ENCODE assay signal across 26 cellular contexts in the genomic region with DNA sequence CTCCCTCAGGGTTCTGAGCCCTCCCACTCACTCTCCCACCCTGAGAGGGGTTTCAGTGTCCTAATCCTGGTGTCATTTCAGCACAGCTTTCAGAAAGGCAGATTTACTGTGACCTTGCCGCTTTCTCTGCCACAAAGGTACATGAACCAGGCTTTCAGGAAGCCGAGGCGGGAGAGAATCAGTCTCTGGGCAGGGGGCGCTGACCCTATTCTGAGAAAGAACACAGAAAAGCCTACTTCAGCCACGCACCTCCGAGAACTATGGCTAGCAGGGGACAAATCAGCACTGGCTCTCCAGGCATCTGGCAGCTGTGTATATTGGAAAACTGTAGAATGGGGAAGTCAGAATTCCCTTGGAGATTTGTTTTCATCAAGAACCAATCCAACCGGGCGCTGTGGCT. TPM values are rescaled to one million over a fixed set of nuclear protein-coding genes. Genes with fewer than 3 reads are reported as not detected.
DNase-seq lines count a peak whose midpoint lies in the region; ATAC-seq, FAIRE-seq and TF ChIP-seq lines count a peak whose summit lies in the region.
"Had no signal": no experiment of that assay in that cellular context is flagged by ENCODE, and none has a peak within 500 bp of the region (broad histone marks: within the 10 kb centered on the region; RNA-seq: fewer than 3 reads in every experiment).

No MANE protein-coding gene starts in this region.

- POLR2A ChIA-PET in HepG2 (lab: Yijun Ruan, JAX): interaction anchor here (1.5 to 10.2 kb wide), 3 partner anchors 39 to 60 kb away, joined by 3 to 312 read pairs (median 102); a partner anchor contains a TSS
- POLR2A ChIA-PET in RWPE1 (lab: Yijun Ruan, JAX; ENCODE audit: low non-redundant PET): no interaction called here

- FAIRE-seq in HepG2 (lab: Jason Lieb, UNC): no peak
- FAIRE-seq: GM12891, H1, K562 had no signal

- DNase-seq in HepG2 (ENCODE audit: low spot score): no peak
- DNase-seq in right lobe of liver: no peak
- DNase-seq in RWPE1 (ENCODE audit: low spot score): no peak
- peak; percentile 71 for DNase-seq in left kidney (ENCODE audit: low read depth, low spot score)
- no peak for DNase-seq in ecto neural progenitor cell (ENCODE audit: low spot score)
- no peak for DNase-seq in foreskin melanocyte
- DNase-seq in esophagus muscularis mucosa (ENCODE audit: extremely low spot score): no peak
- DNase-seq: 8988T; CD4-positive, alpha-beta memory T cell; COR-L47; DMS79 treated with DMSO at 0.1 percent for 48 hours; GF-D8; Kasumi-1; MV-4-11; NCI-H1105; NCI-H1436 treated with DMSO at 0.1 percent for 48 hours; NCI-H1930; NCI-H2107; NCI-H526 treated with DMSO at 0.1 percent for 48 hours; SIG-M5 had no signal

- intact Hi-C loops in HepG2 (cut with micrococcal nuclease; ENCODE audit: unreplicated experiment) (no loop called here), right lobe of liver (cut with DNase I) (no loop called here), esophagus muscularis mucosa (cut with DNase I) (loop anchor here (5.0 kb wide), 1 partner anchor 72 kb away; no protein-coding TSS in a partner anchor)

- BruUV-seq in HepG2 (replicated peaks; lab: Mats Ljungman, UMichigan): no TSS peak

- no peak for ATAC-seq in HepG2
- ATAC-seq in right lobe of liver: no peak
- ATAC-seq in HG02884 (IDR thresholded peaks at IDR 0.05; ENCODE audit: unreplicated experiment): no peak
- ATAC-seq: K562 had no signal

- H3K4me3 ChIP-seq in HepG2 (replicated peaks in 1 of 3; ENCODE audit: insufficient read depth in 1 of 3, low read depth in 2 of 3, low read length in 3 of 3): no peak overlapping the region
- no peak overlapping the region for H3K4me3 ChIP-seq in right lobe of liver
- no peak overlapping the region for H3K4me3 ChIP-seq in esophagus muscularis mucosa
- H3K4me3 ChIP-seq: BLaER1 treated with 17β-estradiol and CSF1 and Interleukin-3, amounts not matched to agents 10 nM and 100 nM; K562; SK-N-MC had no signal

- no peak overlapping the region for H2AFZ ChIP-seq in HepG2 (ENCODE audit: low read length)

- peak overlapping the region; percentile 0; the same call in 1 of the 2 replicates for H3K4me2 ChIP-seq in HepG2 (ENCODE audit: low read depth, low read length)
- H3K4me2 ChIP-seq: BLaER1 treated with 17β-estradiol and CSF1 and Interleukin-3, amounts not matched to agents 10 nM and 100 nM had no signal

- H3K36me3 ChIP-seq in HepG2 (replicated peaks in 1 of 2; ENCODE audit: control insufficient read depth in 1 of 2, insufficient read depth in 2 of 2, low read length in 2 of 2): peaks cover 2 to 5% of the 10 kb centered on the region in 2 experiments; a peak in 3 of 5 replicates
- peaks cover 0 to 1% (median 0%) of the 10 kb centered on the region in 4 donors for H3K36me3 ChIP-seq in right lobe of liver
- peaks cover 0 to 16% (median 2%) of the 10 kb centered on the region in 4 donors for H3K36me3 ChIP-seq in esophagus muscularis mucosa

- H3K27ac ChIP-seq in HepG2 (ENCODE audit: extremely low read length, insufficient read depth, low read length) (peak overlapping the region; percentile 99), right lobe of liver (no peak overlapping the region), RWPE1 (peak overlapping the region; percentile 30), esophagus muscularis mucosa (replicated peaks in 1 of 4) (no peak overlapping the region)
- H3K27ac ChIP-seq: BLaER1 treated with 17β-estradiol and CSF1 and Interleukin-3, amounts not matched to agents 10 nM and 100 nM; SK-N-MC had no signal

- TF ChIP-seq POLR2A in HepG2 (IDR thresholded peaks at IDR 0.05; ENCODE audit: insufficient read depth in 1 of 2, low read depth in 2 of 2, low read length in 2 of 2): no peak
- TF ChIP-seq POLR2A in right lobe of liver (IDR thresholded peaks at IDR 0.05): no peak
- TF ChIP-seq POLR2A in esophagus muscularis mucosa (IDR thresholded peaks at IDR 0.05; ENCODE audit: low read depth): no peak

- no peak for TF ChIP-seq EP300 in HepG2 (IDR thresholded peaks at IDR 0.05; ENCODE audit: low read depth in 2 of 2, low read length in 2 of 2)
- no peak for TF ChIP-seq EP300 in HepG2 (CRISPR knock-in tag; IDR thresholded peaks at IDR 0.05; ENCODE audit: borderline replicate concordance)
- TF ChIP-seq EP300 in esophagus muscularis mucosa (IDR thresholded peaks at IDR 0.05): no peak

- H3K27me3 ChIP-seq in HepG2 (ENCODE audit: control insufficient read depth in 1 of 2, insufficient read depth in 2 of 2, low read length in 2 of 2): no peaks in the 10 kb centered on the region; a peak in 1 of 5 replicates
- no peaks in the 10 kb centered on the region for H3K27me3 ChIP-seq in right lobe of liver
- no peaks in the 10 kb centered on the region for H3K27me3 ChIP-seq in esophagus muscularis mucosa

- CTCF ChIA-PET in HepG2 (lab: Yijun Ruan, JAX; ENCODE audit: low intra/inter-chr PET ratio, low total read pairs): no interaction called here
- CTCF ChIA-PET in RWPE1 (lab: Yijun Ruan, JAX): no interaction called here

- H3K4me1 ChIP-seq in HepG2 (ENCODE audit: insufficient read depth, low read length): peaks cover 74% of the 10 kb centered on the region
- peaks cover 0 to 30% (median 16%) of the 10 kb centered on the region in 4 donors for H3K4me1 ChIP-seq in right lobe of liver
- peaks cover 30 to 44% (median 42%) of the 10 kb centered on the region in 4 donors for H3K4me1 ChIP-seq in esophagus muscularis mucosa

- TF ChIP-seq RAD21 in HepG2 (CRISPR knock-in tag; IDR thresholded peaks at IDR 0.05): no peak

- in situ Hi-C loops in HepG2 (cut with HindIII; ENCODE audit: extremely low pct_ligation_motif_present, low pct_unique_long_range_greater_than_20kb): loop anchor here (5.0 kb wide), 1 partner anchor 42 kb away; no protein-coding TSS in a partner anchor

- TF ChIP-seq CTCF in HepG2 (CRISPR knock-in tag; IDR thresholded peaks at IDR 0.05) (no peak), right lobe of liver (IDR thresholded peaks at IDR 0.05) (no peak), RWPE1 (conservative IDR thresholded peaks at IDR 0.05; ENCODE audit: low read depth) (no peak), esophagus muscularis mucosa (IDR thresholded peaks at IDR 0.05) (no peak)

- H3K9me3 ChIP-seq in HepG2 (ENCODE audit: low read length) (no peaks in the 10 kb centered on the region), right lobe of liver (no peaks in the 10 kb centered on the region), esophagus muscularis mucosa (no peaks in the 10 kb centered on the region)
- H3K9me3 ChIP-seq: BLaER1 treated with 17β-estradiol and CSF1 and Interleukin-3, amounts not matched to agents 10 nM and 100 nM had no signal

- 95% methylated on average over 8 of the region's 8 CpGs for WGBS in HepG2 (ENCODE audit: low lambda C conversion rate)
- no CpG with 5 or more reads among the region's 8 CpGs for WGBS in right lobe of liver (ENCODE audit: insufficient coverage, low coverage, low lambda C conversion rate, missing lambda C conversion rate)
- 95% methylated on average over 8 of the region's 8 CpGs for WGBS in esophagus muscularis mucosa

- no peaks in the 10 kb centered on the region for H4K20me1 ChIP-seq in HepG2 (ENCODE audit: insufficient read depth, low read length)

- peaks cover 3% of the 10 kb centered on the region for H3K79me2 ChIP-seq in HepG2 (ENCODE audit: insufficient read depth, low read length)

- H3K9ac ChIP-seq in HepG2 (ENCODE audit: insufficient read depth, low read depth, low read length): peak overlapping the region; percentile 45
- H3K9ac ChIP-seq: BLaER1 treated with 17β-estradiol and CSF1 and Interleukin-3, amounts not matched to agents 10 nM and 100 nM had no signal

TF ChIP-seq in HepG2, 621 proteins besides CTCF, POLR2A, EP300 and RAD21:
- TF ChIP-seq KDM5B (CRISPR knock-in tag; IDR thresholded peaks at IDR 0.05; ENCODE audit: borderline replicate concordance): 0 out of 2 replicates have a peak, but pooled peaks have one; percentile 22
- no peak for TF ChIP-seq GABPA (IDR thresholded peaks at IDR 0.05; ENCODE audit: low read depth, low read length)
- TF ChIP-seq GABPA (CRISPR knock-in tag; IDR thresholded peaks at IDR 0.05; ENCODE audit: low read depth): 0 out of 2 replicates have a peak, but pooled peaks have one; percentile 4
- no peak for TF ChIP-seq AKAP8 (CRISPR knock-in tag; IDR thresholded peaks at IDR 0.05)

RNA-seq across cellular contexts. Expression of a gene that starts 57.7 kb away (rescaled TPM):
- total RNA-seq in HepG2 (2016; rRNA removed; fragmentation: Illumina TruSeq; extraction: Trizol) (35.9 and 48.1 TPM in 2 replicates), right lobe of liver (100 to 1,000 TPM in 1 of 6 experiments, 10 to 100 TPM in 5; 29.2 to 108 (median 51.2) TPM), esophagus muscularis mucosa (10 to 100 TPM; 31.6 to 67.1 (median 54.8) TPM)
- total RNA-seq in HepG2 (2016; cell fraction: cytosol; rRNA removed; fragmentation: Illumina TruSeq; extraction: Trizol; ENCODE audit: low read depth): 13.1 and 14.5 TPM in 2 replicates
- 33.1 and 51.1 TPM in 2 replicates for total RNA-seq in HepG2 (2016; cell fraction: insoluble cytoplasmic fraction; rRNA removed; fragmentation: Illumina TruSeq; extraction: Trizol)
- 38.7 and 43.1 TPM in 2 replicates for total RNA-seq in HepG2 (2016; cell fraction: membrane; rRNA removed; fragmentation: Illumina TruSeq; extraction: Trizol)
- total RNA-seq in HepG2 (2016; cell fraction: nucleus; rRNA removed; fragmentation: Illumina TruSeq; extraction: Trizol): 38.1 and 45.0 TPM in 2 replicates
- 51.7 and 57.8 TPM in 2 replicates for polyA plus RNA-seq in HepG2 (2011; rRNA removed)
- 31.6 and 53.3 TPM in 2 replicates for polyA plus RNA-seq in HepG2 (2011; cell fraction: cytosol; rRNA removed)
- 202 and 242 TPM in 2 replicates for polyA plus RNA-seq in HepG2 (2011; cell fraction: nucleus; rRNA removed)
- 39.6 and 65.3 TPM in 2 replicates for polyA plus RNA-seq in HepG2 (2012)
- 13.2 and 13.9 TPM in 2 replicates for polyA plus RNA-seq in HepG2 (2016; cell fraction: cytosol; fragmentation: Illumina TruSeq; extraction: Trizol; ENCODE audit: low read depth)
- 47.9 and 56.1 TPM in 2 replicates for polyA plus RNA-seq in HepG2 (2016; cell fraction: insoluble cytoplasmic fraction; fragmentation: Illumina TruSeq; extraction: Trizol; ENCODE audit: low read depth)
- polyA plus RNA-seq in HepG2 (2016; cell fraction: membrane; fragmentation: Illumina TruSeq; extraction: Trizol; ENCODE audit: low read depth): 24.5 and 27.8 TPM in 2 replicates
- polyA plus RNA-seq in HepG2 (2016; cell fraction: nucleus; fragmentation: Illumina TruSeq; extraction: Trizol; ENCODE audit: insufficient read depth, low read depth): 68.9 and 74.0 TPM in 2 replicates
- polyA minus RNA-seq in HepG2 (2011; rRNA and poly(A)+ RNA removed; ENCODE audit: low replicate concordance): 35.0 and 120 TPM in 2 replicates
- polyA minus RNA-seq in HepG2 (2011; cell fraction: cytosol; rRNA and poly(A)+ RNA removed): 32.5 and 33.4 TPM in 2 replicates
- 77.6 and 107 TPM in 2 replicates for polyA minus RNA-seq in HepG2 (2011; cell fraction: nucleus; rRNA and poly(A)+ RNA removed)

Comparison
In these comparisons a context has a peak if more than half of its experiments do, and no peak if none do; other contexts are left out.
1. H3K27ac ChIP-seq: peak in HepG2 (single experiment) and RWPE1 (single experiment); none in right lobe of liver (0 of 3) and esophagus muscularis mucosa (0 of 4).